ENCODE assay signal across 1 cellular context in the genomic region with DNA sequence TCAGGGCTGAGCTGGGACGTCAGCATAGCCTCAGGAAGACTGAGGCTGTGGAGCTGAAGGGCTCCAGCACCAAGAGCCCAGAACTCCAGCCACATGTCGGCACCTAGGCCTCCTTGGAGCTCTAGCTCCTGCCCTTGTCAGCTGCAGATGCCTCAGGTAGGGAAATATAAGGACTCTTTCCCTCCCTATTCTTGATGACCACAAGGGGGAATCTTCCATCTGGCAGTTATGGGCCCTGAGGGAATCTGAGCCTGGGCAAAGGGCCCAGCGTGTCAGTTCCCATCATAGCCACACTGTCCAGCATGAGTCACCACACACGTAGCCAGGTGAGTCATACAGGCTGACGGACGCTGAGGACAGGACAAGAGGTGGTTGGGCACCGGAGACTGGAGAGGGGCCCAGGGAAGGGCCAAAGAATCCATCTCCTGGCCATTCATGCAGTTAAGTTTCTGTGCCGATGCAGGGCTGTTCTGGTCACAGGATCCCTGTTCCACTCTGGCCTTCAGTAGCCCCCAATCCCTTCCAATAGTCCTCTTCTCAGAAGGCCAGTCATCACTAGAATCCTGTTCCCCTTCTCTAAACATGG.
TF ChIP-seq lines count a peak whose summit lies in the region.

No MANE protein-coding gene starts in this region.

TF ChIP-seq in HepG2, 621 proteins besides CTCF, POLR2A, EP300 and RAD21 (continued from another document and continues in another):
- TF ChIP-seq, protein P1, sequence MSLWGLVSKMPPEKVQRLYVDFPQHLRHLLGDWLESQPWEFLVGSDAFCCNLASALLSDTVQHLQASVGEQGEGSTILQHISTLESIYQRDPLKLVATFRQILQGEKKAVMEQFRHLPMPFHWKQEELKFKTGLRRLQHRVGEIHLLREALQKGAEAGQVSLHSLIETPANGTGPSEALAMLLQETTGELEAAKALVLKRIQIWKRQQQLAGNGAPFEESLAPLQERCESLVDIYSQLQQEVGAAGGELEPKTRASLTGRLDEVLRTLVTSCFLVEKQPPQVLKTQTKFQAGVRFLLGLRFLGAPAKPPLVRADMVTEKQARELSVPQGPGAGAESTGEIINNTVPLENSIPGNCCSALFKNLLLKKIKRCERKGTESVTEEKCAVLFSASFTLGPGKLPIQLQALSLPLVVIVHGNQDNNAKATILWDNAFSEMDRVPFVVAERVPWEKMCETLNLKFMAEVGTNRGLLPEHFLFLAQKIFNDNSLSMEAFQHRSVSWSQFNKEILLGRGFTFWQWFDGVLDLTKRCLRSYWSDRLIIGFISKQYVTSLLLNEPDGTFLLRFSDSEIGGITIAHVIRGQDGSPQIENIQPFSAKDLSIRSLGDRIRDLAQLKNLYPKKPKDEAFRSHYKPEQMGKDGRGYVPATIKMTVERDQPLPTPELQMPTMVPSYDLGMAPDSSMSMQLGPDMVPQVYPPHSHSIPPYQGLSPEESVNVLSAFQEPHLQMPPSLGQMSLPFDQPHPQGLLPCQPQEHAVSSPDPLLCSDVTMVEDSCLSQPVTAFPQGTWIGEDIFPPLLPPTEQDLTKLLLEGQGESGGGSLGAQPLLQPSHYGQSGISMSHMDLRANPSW (CRISPR knock-in tag; IDR thresholded peaks at IDR 0.05; ENCODE audit: borderline replicate concordance): peak; percentile 41; the same call in 1 of the 2 replicates
- TF ChIP-seq ZNF644 (CRISPR knock-in tag; IDR thresholded peaks at IDR 0.05; ENCODE audit: low read depth) (peak; percentile 56), IKZF4 (CRISPR knock-in tag; IDR thresholded peaks at IDR 0.05; ENCODE audit: borderline replicate concordance, low read depth, not compliant biosample characterization) (peak; percentile 83), RBM22 (optimal IDR thresholded peaks at IDR 0.05; ENCODE audit: low read length) (peak; percentile 34), YEATS4 (CRISPR knock-in tag; IDR thresholded peaks at IDR 0.05; ENCODE audit: borderline replicate concordance) (peak; percentile 77; the same call in 1 of the 2 replicates), MXD4 (CRISPR knock-in tag; IDR thresholded peaks at IDR 0.05) (peak; percentile 89), ZNF263 (CRISPR knock-in tag; IDR thresholded peaks at IDR 0.05) (no peak), NAIF1 (CRISPR knock-in tag; IDR thresholded peaks at IDR 0.05; ENCODE audit: borderline replicate concordance) (peak; percentile 81; the same call in 1 of the 2 replicates), CHCHD3 (CRISPR knock-in tag; IDR thresholded peaks at IDR 0.05) (0 out of 2 replicates have a peak, but pooled peaks have one; percentile 28), ARHGAP35 (CRISPR knock-in tag; IDR thresholded peaks at IDR 0.05; ENCODE audit: borderline replicate concordance) (0 out of 2 replicates have a peak, but pooled peaks have one; percentile 67), CHD2 (IDR thresholded peaks at IDR 0.05; ENCODE audit: low read depth, low read length) (no peak), SETDB1 (CRISPR knock-in tag; IDR thresholded peaks at IDR 0.05; ENCODE audit: borderline replicate concordance) (no peak), NR2F6 (IDR thresholded peaks at IDR 0.05) (peak; percentile 28; the same call in 1 of the 2 replicates), NR2F6 (CRISPR knock-in tag; IDR thresholded peaks at IDR 0.05) (peak; percentile 81), MLLT10 (CRISPR knock-in tag; IDR thresholded peaks at IDR 0.05) (no peak), ZNF614 (CRISPR knock-in tag; IDR thresholded peaks at IDR 0.05; ENCODE audit: borderline replicate concordance) (peak; percentile 86; the same call in 1 of the 2 replicates), SNAPC2 (CRISPR knock-in tag; IDR thresholded peaks at IDR 0.05) (no peak), SRSF4 (IDR thresholded peaks at IDR 0.05; ENCODE audit: low read depth, low read length, poor library complexity, severe bottlenecking) (no peak), ZNF790 (CRISPR knock-in tag; IDR thresholded peaks at IDR 0.05; ENCODE audit: borderline replicate concordance) (no peak), ZNF501 (CRISPR knock-in tag; IDR thresholded peaks at IDR 0.05) (peak; percentile 91; the same call in 1 of the 2 replicates), RELA (CRISPR knock-in tag; IDR thresholded peaks at IDR 0.05) (peak; percentile 81; the same call in 1 of the 2 replicates), EED (CRISPR knock-in tag; IDR thresholded peaks at IDR 0.05) (no peak), HCFC1 (IDR thresholded peaks at IDR 0.05; ENCODE audit: low read depth, low read length) (peak; percentile 45; the same call in 1 of the 2 replicates), ZMAT3 (CRISPR knock-in tag; conservative IDR thresholded peaks at IDR 0.05) (peak; percentile 83; the same call in 1 of the 2 replicates), MATR3 (CRISPR knock-in tag; IDR thresholded peaks at IDR 0.05) (no peak), KDM1A (CRISPR knock-in tag; IDR thresholded peaks at IDR 0.05) (peak; percentile 28; the same call in 1 of the 2 replicates)
- TF ChIP-seq, protein P2, sequence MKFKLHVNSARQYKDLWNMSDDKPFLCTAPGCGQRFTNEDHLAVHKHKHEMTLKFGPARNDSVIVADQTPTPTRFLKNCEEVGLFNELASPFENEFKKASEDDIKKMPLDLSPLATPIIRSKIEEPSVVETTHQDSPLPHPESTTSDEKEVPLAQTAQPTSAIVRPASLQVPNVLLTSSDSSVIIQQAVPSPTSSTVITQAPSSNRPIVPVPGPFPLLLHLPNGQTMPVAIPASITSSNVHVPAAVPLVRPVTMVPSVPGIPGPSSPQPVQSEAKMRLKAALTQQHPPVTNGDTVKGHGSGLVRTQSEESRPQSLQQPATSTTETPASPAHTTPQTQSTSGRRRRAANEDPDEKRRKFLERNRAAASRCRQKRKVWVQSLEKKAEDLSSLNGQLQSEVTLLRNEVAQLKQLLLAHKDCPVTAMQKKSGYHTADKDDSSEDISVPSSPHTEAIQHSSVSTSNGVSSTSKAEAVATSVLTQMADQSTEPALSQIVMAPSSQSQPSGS (CRISPR knock-in tag; IDR thresholded peaks at IDR 0.05): peak; percentile 76; the same call in 1 of the 2 replicates
- TF ChIP-seq, protein P3, sequence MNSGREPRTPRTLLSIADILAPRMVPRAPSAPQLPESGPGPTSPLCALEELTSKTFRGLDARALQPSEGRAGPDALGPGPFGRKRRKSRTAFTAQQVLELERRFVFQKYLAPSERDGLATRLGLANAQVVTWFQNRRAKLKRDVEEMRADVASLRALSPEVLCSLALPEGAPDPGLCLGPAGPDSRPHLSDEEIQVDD (CRISPR knock-in tag; IDR thresholded peaks at IDR 0.05; ENCODE audit: borderline replicate concordance): 0 out of 2 replicates have a peak, but pooled peaks have one; percentile 54
- TF ChIP-seq, protein P4, sequence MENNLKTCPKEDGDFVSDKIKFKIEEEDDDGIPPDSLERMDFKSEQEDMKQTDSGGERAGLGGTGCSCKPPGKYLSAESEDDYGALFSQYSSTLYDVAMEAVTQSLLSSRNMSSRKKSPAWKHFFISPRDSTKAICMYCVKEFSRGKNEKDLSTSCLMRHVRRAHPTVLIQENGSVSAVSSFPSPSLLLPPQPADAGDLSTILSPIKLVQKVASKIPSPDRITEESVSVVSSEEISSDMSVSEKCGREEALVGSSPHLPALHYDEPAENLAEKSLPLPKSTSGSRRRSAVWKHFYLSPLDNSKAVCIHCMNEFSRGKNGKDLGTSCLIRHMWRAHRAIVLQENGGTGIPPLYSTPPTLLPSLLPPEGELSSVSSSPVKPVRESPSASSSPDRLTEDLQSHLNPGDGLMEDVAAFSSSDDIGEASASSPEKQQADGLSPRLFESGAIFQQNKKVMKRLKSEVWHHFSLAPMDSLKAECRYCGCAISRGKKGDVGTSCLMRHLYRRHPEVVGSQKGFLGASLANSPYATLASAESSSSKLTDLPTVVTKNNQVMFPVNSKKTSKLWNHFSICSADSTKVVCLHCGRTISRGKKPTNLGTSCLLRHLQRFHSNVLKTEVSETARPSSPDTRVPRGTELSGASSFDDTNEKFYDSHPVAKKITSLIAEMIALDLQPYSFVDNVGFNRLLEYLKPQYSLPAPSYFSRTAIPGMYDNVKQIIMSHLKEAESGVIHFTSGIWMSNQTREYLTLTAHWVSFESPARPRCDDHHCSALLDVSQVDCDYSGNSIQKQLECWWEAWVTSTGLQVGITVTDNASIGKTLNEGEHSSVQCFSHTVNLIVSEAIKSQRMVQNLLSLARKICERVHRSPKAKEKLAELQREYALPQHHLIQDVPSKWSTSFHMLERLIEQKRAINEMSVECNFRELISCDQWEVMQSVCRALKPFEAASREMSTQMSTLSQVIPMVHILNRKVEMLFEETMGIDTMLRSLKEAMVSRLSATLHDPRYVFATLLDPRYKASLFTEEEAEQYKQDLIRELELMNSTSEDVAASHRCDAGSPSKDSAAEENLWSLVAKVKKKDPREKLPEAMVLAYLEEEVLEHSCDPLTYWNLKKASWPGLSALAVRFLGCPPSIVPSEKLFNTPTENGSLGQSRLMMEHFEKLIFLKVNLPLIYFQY (CRISPR knock-in tag; IDR thresholded peaks at IDR 0.05; ENCODE audit: borderline replicate concordance): peak; percentile 74; the same call in 1 of the 2 replicates
- TF ChIP-seq, protein P5, sequence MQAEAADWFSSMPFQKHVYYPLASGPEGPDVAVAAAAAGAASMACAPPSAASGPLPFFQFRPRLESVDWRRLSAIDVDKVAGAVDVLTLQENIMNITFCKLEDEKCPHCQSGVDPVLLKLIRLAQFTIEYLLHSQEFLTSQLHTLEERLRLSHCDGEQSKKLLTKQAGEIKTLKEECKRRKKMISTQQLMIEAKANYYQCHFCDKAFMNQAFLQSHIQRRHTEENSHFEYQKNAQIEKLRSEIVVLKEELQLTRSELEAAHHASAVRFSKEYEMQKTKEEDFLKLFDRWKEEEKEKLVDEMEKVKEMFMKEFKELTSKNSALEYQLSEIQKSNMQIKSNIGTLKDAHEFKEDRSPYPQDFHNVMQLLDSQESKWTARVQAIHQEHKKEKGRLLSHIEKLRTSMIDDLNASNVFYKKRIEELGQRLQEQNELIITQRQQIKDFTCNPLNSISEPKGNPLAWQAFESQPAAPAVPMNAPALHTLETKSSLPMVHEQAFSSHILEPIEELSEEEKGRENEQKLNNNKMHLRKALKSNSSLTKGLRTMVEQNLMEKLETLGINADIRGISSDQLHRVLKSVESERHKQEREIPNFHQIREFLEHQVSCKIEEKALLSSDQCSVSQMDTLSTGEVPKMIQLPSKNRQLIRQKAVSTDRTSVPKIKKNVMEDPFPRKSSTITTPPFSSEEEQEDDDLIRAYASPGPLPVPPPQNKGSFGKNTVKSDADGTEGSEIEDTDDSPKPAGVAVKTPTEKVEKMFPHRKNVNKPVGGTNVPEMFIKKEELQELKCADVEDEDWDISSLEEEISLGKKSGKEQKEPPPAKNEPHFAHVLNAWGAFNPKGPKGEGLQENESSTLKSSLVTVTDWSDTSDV (CRISPR knock-in tag; IDR thresholded peaks at IDR 0.05): no peak
- TF ChIP-seq, protein P6, sequence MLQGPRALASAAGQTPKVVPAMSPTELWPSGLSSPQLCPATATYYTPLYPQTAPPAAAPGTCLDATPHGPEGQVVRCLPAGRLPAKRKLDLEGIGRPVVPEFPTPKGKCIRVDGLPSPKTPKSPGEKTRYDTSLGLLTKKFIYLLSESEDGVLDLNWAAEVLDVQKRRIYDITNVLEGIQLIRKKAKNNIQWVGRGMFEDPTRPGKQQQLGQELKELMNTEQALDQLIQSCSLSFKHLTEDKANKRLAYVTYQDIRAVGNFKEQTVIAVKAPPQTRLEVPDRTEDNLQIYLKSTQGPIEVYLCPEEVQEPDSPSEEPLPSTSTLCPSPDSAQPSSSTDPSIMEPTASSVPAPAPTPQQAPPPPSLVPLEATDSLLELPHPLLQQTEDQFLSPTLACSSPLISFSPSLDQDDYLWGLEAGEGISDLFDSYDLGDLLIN (CRISPR knock-in tag; IDR thresholded peaks at IDR 0.05; ENCODE audit: borderline replicate concordance): no peak
- TF ChIP-seq, protein P7, sequence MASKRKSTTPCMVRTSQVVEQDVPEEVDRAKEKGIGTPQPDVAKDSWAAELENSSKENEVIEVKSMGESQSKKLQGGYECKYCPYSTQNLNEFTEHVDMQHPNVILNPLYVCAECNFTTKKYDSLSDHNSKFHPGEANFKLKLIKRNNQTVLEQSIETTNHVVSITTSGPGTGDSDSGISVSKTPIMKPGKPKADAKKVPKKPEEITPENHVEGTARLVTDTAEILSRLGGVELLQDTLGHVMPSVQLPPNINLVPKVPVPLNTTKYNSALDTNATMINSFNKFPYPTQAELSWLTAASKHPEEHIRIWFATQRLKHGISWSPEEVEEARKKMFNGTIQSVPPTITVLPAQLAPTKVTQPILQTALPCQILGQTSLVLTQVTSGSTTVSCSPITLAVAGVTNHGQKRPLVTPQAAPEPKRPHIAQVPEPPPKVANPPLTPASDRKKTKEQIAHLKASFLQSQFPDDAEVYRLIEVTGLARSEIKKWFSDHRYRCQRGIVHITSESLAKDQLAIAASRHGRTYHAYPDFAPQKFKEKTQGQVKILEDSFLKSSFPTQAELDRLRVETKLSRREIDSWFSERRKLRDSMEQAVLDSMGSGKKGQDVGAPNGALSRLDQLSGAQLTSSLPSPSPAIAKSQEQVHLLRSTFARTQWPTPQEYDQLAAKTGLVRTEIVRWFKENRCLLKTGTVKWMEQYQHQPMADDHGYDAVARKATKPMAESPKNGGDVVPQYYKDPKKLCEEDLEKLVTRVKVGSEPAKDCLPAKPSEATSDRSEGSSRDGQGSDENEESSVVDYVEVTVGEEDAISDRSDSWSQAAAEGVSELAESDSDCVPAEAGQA (IDR thresholded peaks at IDR 0.05; ENCODE audit: low read depth): peak; percentile 80; the same call in 1 of the 2 replicates
- TF ChIP-seq, protein P7 (CRISPR knock-in tag; IDR thresholded peaks at IDR 0.05; ENCODE audit: borderline replicate concordance): no peak
- TF ChIP-seq, protein P8, sequence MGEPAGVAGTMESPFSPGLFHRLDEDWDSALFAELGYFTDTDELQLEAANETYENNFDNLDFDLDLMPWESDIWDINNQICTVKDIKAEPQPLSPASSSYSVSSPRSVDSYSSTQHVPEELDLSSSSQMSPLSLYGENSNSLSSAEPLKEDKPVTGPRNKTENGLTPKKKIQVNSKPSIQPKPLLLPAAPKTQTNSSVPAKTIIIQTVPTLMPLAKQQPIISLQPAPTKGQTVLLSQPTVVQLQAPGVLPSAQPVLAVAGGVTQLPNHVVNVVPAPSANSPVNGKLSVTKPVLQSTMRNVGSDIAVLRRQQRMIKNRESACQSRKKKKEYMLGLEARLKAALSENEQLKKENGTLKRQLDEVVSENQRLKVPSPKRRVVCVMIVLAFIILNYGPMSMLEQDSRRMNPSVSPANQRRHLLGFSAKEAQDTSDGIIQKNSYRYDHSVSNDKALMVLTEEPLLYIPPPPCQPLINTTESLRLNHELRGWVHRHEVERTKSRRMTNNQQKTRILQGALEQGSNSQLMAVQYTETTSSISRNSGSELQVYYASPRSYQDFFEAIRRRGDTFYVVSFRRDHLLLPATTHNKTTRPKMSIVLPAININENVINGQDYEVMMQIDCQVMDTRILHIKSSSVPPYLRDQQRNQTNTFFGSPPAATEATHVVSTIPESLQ (CRISPR knock-in tag; conservative IDR thresholded peaks at IDR 0.05): 0 out of 2 replicates have a peak, but pooled peaks have one; percentile 45
